Comparison of ENCODE assay signal across 1 cellular context in genomic region chr10:33252794-33253203, GRCh38.
A peak's percentile ranks its signal among the peaks of the same experiment; 100 is the strongest.
TF ChIP-seq lines count a peak whose summit lies in the region.

No MANE protein-coding gene starts in this region.

TF ChIP-seq in HepG2, 621 proteins besides CTCF, POLR2A, EP300 and RAD21 (continued from another document):
- TF ChIP-seq ARID5B (CRISPR knock-in tag; IDR thresholded peaks at IDR 0.05) (peak; percentile 56; the same call in 1 of the 2 replicates), FOXA3 (CRISPR knock-in tag; IDR thresholded peaks at IDR 0.05) (peak; percentile 52; the same call in 1 of the 2 replicates), ZNF770 (CRISPR knock-in tag; IDR thresholded peaks at IDR 0.05) (no peak), ZNF503 (CRISPR knock-in tag; IDR thresholded peaks at IDR 0.05) (0 out of 2 replicates have a peak, but pooled peaks have one; percentile 25), BCL6 (CRISPR knock-in tag; IDR thresholded peaks at IDR 0.05) (peak; percentile 51; the same call in 1 of the 2 replicates), NFRKB (IDR thresholded peaks at IDR 0.05) (no peak), HHEX (CRISPR knock-in tag; IDR thresholded peaks at IDR 0.05) (peak; percentile 75), ZNF362 (CRISPR knock-in tag; IDR thresholded peaks at IDR 0.05; ENCODE audit: borderline replicate concordance) (peak; percentile 27; the same call in 1 of the 2 replicates), ZNF615 (CRISPR knock-in tag; IDR thresholded peaks at IDR 0.05; ENCODE audit: borderline replicate concordance) (no peak), ZNF24 (IDR thresholded peaks at IDR 0.05) (no peak), NFKB2 (CRISPR knock-in tag; IDR thresholded peaks at IDR 0.05; ENCODE audit: borderline replicate concordance) (no peak), PLSCR1 (CRISPR knock-in tag; IDR thresholded peaks at IDR 0.05; ENCODE audit: borderline replicate concordance) (no peak), ZNF614 (CRISPR knock-in tag; IDR thresholded peaks at IDR 0.05; ENCODE audit: borderline replicate concordance) (no peak), NFYB (CRISPR knock-in tag; IDR thresholded peaks at IDR 0.05) (no peak), SALL2 (CRISPR knock-in tag; IDR thresholded peaks at IDR 0.05) (no peak), ARID2 (CRISPR knock-in tag; IDR thresholded peaks at IDR 0.05; ENCODE audit: borderline replicate concordance) (no peak), SAP130 (CRISPR knock-in tag; IDR thresholded peaks at IDR 0.05; ENCODE audit: low read depth) (0 out of 2 replicates have a peak, but pooled peaks have one; percentile 13), SOX13 (IDR thresholded peaks at IDR 0.05) (no peak), SOX13 (CRISPR knock-in tag; conservative IDR thresholded peaks at IDR 0.05 in 1 of 2, IDR thresholded peaks at IDR 0.05 in 1 of 2) (peak in 1 of 2 experiments; percentile 33; a peak in 1 of 4 replicates), ZNF331 (CRISPR knock-in tag; IDR thresholded peaks at IDR 0.05) (no peak), IRX3 (CRISPR knock-in tag; IDR thresholded peaks at IDR 0.05; ENCODE audit: borderline replicate concordance, low read depth) (no peak), KAT8 (CRISPR knock-in tag; IDR thresholded peaks at IDR 0.05) (no peak), GATAD2A (CRISPR knock-in tag; IDR thresholded peaks at IDR 0.05) (peak; percentile 36; the same call in 1 of the 2 replicates), RXRB (CRISPR knock-in tag; IDR thresholded peaks at IDR 0.05; ENCODE audit: borderline replicate concordance) (0 out of 2 replicates have a peak, but pooled peaks have one; percentile 19), ETS1 (CRISPR knock-in tag; IDR thresholded peaks at IDR 0.05) (no peak), JDP2 (CRISPR knock-in tag; IDR thresholded peaks at IDR 0.05; ENCODE audit: borderline replicate concordance) (no peak), TIGD3 (CRISPR knock-in tag; IDR thresholded peaks at IDR 0.05; ENCODE audit: borderline replicate concordance) (no peak), KLF13 (CRISPR knock-in tag; IDR thresholded peaks at IDR 0.05) (no peak)
